In genomic region chr3:99357131-99357530, GRCh38 we compare ENCODE assay signal across 8 cellular contexts.
"Had no signal": no experiment of that assay in that cellular context is flagged by ENCODE, and none has a peak within 500 bp of the region (broad histone marks: within the 10 kb centered on the region; RNA-seq: fewer than 3 reads in every experiment).

No MANE protein-coding gene starts in this region.

- DNase-seq: H9, HCEC 1CT, IMR-90, KG1 had no signal

- H3K4me1 Mint-ChIP-seq: GM23338, H9 had no signal

- H3K4me3 Mint-ChIP-seq: GM23338, H9 had no signal

- H3K4me2 ChIP-seq: GM23338 had no signal

- ATAC-seq: GM23338, K562 had no signal

- FAIRE-seq: H1, HTR-8/SVneo, K562 had no signal

- H3K27ac Mint-ChIP-seq: GM23338, H9 had no signal

- H2AFZ ChIP-seq: GM23338 had no signal

- H3K9me3 Mint-ChIP-seq: GM23338, H9 had no signal

- H3K4me3 ChIP-seq: GM23338, K562 had no signal
